Comparison of ENCODE assay signal across 13 cellular contexts in the genomic region with DNA sequence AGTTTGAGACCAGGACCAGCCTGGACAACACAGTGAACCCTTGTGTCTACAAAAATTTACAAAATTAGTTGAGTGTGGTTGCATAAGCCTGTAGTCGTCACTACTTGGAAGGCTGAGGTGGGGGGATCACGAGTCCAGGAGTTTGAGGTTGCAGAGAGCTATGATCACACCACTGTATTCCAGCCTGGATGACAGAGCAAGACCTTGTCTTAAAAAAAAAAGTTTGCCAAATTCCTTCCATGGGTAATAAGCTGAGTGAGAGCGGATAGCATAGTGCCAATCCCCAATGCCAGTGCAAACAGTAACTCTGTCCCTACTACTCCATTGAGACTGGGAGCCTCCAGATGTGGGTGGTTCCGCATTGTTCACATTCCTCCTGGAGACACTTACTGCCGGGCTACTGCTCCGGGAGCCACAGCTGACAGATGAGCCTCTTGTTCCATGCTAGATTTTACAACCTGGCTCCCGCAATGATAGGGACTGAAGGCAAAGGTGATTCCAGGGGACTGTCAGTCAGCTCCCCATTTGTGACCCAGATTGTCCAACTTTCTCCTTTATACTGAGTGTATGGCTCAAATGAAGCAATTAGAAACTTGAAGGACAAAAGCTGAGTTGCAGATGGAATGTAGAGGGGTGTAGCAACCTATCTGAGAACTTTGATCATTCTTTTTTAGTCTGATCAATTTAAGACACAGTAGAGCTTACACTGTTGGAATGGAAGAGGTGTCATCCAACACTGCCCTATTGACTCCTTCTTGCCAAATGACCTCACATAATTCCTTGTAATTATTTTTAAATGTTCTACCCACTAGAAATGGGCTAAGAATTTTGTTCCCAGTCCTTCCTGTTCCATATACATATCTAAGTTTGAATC. TPM values are rescaled to one million over a fixed set of nuclear protein-coding genes. Genes with fewer than 3 reads are reported as not detected.
DNase-seq lines count a peak whose midpoint lies in the region; ATAC-seq and TF ChIP-seq lines count a peak whose summit lies in the region.
"Had no signal": no experiment of that assay in that cellular context is flagged by ENCODE, and none has a peak within 500 bp of the region (broad histone marks: within the 10 kb centered on the region; RNA-seq: fewer than 3 reads in every experiment).

No MANE protein-coding gene starts in this region.

- BruUV-seq in HCT116 (replicated peaks; lab: Mats Ljungman, UMichigan): no TSS peak

- peaks cover 2 to 15% of the 10 kb centered on the region in 2 experiments; a peak in 2 of 4 replicates for H3K4me1 ChIP-seq in HCT116 (ENCODE audit: control insufficient read depth in 1 of 2, insufficient read depth in 2 of 2, low read length in 2 of 2)
- peaks cover 4 to 6% of the 10 kb centered on the region in 2 donors for H3K4me1 ChIP-seq in thoracic aorta (ENCODE audit: control insufficient read depth in 1 of 2, low read depth in 2 of 2)

- H4K20me1 ChIP-seq in HCT116 (ENCODE audit: insufficient read depth): no peaks in the 10 kb centered on the region

- H3K36me3 ChIP-seq in HCT116 (ENCODE audit: control insufficient read depth in 1 of 2, insufficient read depth in 2 of 2, low read length in 2 of 2): no peaks in the 10 kb centered on the region
- H3K36me3 ChIP-seq in thoracic aorta: no peaks in the 10 kb centered on the region

- TF ChIP-seq RAD21 in HCT116 (IDR thresholded peaks at IDR 0.05; ENCODE audit: low read depth): no peak

- H3K9me3 ChIP-seq in HCT116 (ENCODE audit: control insufficient read depth in 1 of 2, insufficient read depth in 1 of 2, low read depth in 1 of 2, low read length in 2 of 2): no peaks in the 10 kb centered on the region
- H3K9me3 ChIP-seq in thoracic aorta: no peaks in the 10 kb centered on the region

- H2AFZ ChIP-seq in HCT116 (ENCODE audit: low read depth, low read length, poor library complexity, severe bottlenecking): no peak overlapping the region

- CTCF ChIA-PET in HCT116 (lab: Charles Lee): no interaction called here

- no peaks in the 10 kb centered on the region for H3K79me2 ChIP-seq in HCT116 (ENCODE audit: insufficient read depth, low read length)

- H3K27ac ChIP-seq in HCT116 (ENCODE audit: low read depth, low read length): no peak overlapping the region
- peak overlapping the region; percentile 38 to 81 for H3K27ac ChIP-seq in thoracic aorta

- no peak for TF ChIP-seq CTCF in HCT116 (IDR thresholded peaks at IDR 0.05 in 2 of 3, conservative IDR thresholded peaks at IDR 0.05 in 1 of 3; ENCODE audit: borderline replicate concordance in 1 of 3, insufficient read depth in 1 of 3, low read depth in 2 of 3, low read length in 2 of 3)
- TF ChIP-seq CTCF in thoracic aorta (IDR thresholded peaks at IDR 0.05): no peak

- POLR2A ChIA-PET in HCT116 (lab: Charles Lee): no interaction called here

- H3K9ac ChIP-seq in HCT116 (ENCODE audit: low read length): no peak overlapping the region

- no peak overlapping the region for H3K4me3 ChIP-seq in HCT116 (replicated peaks in 1 of 2; ENCODE audit: low read depth in 1 of 2, low read length in 2 of 2)
- peak overlapping the region; percentile 40 for H3K4me3 ChIP-seq in thoracic aorta
- H3K4me3 ChIP-seq: skin epidermis had no signal

- TF ChIP-seq POLR2A in HCT116 (IDR thresholded peaks at IDR 0.05; ENCODE audit: borderline replicate concordance, extremely low read depth, insufficient read depth, insufficient read length): no peak

- H3K4me2 ChIP-seq in HCT116 (ENCODE audit: low read length): peak overlapping the region; percentile 42

- no peaks in the 10 kb centered on the region for H3K9me2 ChIP-seq in HCT116 (ENCODE audit: insufficient read depth)

- ATAC-seq in HCT116 (peak; percentile 90), thoracic aorta (ENCODE audit: insufficient number of reproducible peaks, low FRiP score, low read depth) (peak; percentile 95), HG02970 (IDR thresholded peaks at IDR 0.05; ENCODE audit: low FRiP score, unreplicated experiment) (no peak)

- DNase-seq in HCT116 (ENCODE audit: low read depth, low spot score): no peak
- DNase-seq in amniotic epithelial cell (ENCODE audit: low read depth): peak; percentile 35
- DNase-seq in iPS-NIHi11 (ENCODE audit: low spot score): peak; percentile 76
- DNase-seq in thoracic aorta (ENCODE audit: low spot score): no peak
- DNase-seq in activated gamma-delta T cell treated with Interleukin-2 at 50 U/mL for 16 hours: no peak
- no peak for DNase-seq in amniotic stem cell (lab: John Stamatoyannopoulos, UW)
- DNase-seq: activated CD4-positive, alpha-beta T cell treated with anti-CD3 and anti-CD28 coated beads, Interleukin-2, amount 50 U/mL, for 4 hours; activated naive CD8-positive, alpha-beta T cell treated with anti-CD3 and anti-CD28 coated beads, Interleukin-2, amount 10 ng/mL, durations not matched to agents 7 days and 5 days; midbrain; NCI-H2081 treated with DMSO at 0.1 percent for 48 hours; SHP77 had no signal

- RAD21 ChIA-PET in HCT116 (lab: Charles Lee; ENCODE audit: low non-redundant PET in 1 of 2, low total read pairs in 2 of 2, uncharacterized antibody in 2 of 2, unreplicated experiment in 2 of 2): no interaction called here

- intact Hi-C loops in HCT116 (cut with micrococcal nuclease): no loop called here

- H3K27me3 ChIP-seq in HCT116 (ENCODE audit: insufficient read depth, low read length): no peaks in the 10 kb centered on the region
- no peaks in the 10 kb centered on the region for H3K27me3 ChIP-seq in thoracic aorta (replicated peaks; ENCODE audit: insufficient read depth)

TF ChIP-seq in HCT116, 20 proteins besides CTCF, POLR2A, EP300 and RAD21:
- TF ChIP-seq SRF (IDR thresholded peaks at IDR 0.05; ENCODE audit: low read depth) (no peak), ELF1 (IDR thresholded peaks at IDR 0.05; ENCODE audit: borderline replicate concordance, low read depth) (peak; percentile 23; the same call in 1 of the 2 replicates)

RNA-seq across cellular contexts. Expression of a gene that starts 13.4 kb away (rescaled TPM):
- total RNA-seq in HCT116 (2021; ENCODE audit: unreplicated experiment) (11.4 TPM), thoracic aorta (10 to 100 TPM; 72.3 to 79.6 TPM)
- polyA plus RNA-seq in HCT116 (2012): 3.4 and 4.5 TPM in 2 replicates

Comparison
In these comparisons a context has a peak if more than half of its experiments do, and no peak if none do; other contexts are left out.
1. DNase-seq: peak in amniotic epithelial cell (single experiment) and iPS-NIHi11 (single experiment); none in HCT116 (single experiment), thoracic aorta (single experiment), activated gamma-delta T cell treated with Interleukin-2 at 50 U/mL for 16 hours (single experiment) and amniotic stem cell (single experiment).